ENCODE assay signal across 1 cellular context in the genomic region with DNA sequence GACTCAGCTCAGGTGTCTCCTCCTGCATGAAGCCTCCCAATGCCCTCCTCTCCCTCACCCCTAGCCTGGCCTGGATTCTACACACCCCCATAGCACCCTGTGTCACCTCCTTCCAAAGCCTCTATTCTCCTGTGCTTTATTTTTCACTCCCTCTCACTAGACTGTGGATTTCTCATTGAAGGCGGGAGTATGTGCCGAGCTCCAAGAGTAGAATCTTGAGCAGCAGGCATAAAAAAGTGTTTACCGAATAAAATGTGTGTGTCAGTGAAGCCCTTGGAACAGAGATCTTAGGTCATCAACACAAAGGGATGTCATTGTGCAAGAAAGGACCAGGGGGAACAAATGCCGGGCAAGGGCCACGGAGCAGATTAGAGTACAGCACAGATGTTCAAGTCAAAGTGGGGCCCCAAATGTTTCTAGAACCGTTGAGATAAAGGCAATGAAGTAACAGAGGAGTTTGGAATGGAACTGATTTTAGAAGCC.
TF ChIP-seq lines count a peak whose summit lies in the region.

No MANE protein-coding gene starts in this region.

TF ChIP-seq in HepG2, 621 proteins besides CTCF, POLR2A, EP300 and RAD21 (continued from another document and continues in another):
- TF ChIP-seq ATF5 (CRISPR knock-in tag; IDR thresholded peaks at IDR 0.05; ENCODE audit: low read depth) (no peak), ZBTB7B (CRISPR knock-in tag; IDR thresholded peaks at IDR 0.05) (peak; percentile 79), DR1 (CRISPR knock-in tag; IDR thresholded peaks at IDR 0.05) (no peak), SALL1 (CRISPR knock-in tag; IDR thresholded peaks at IDR 0.05) (peak; percentile 79), SIX1 (CRISPR knock-in tag; IDR thresholded peaks at IDR 0.05; ENCODE audit: borderline replicate concordance) (0 out of 2 replicates have a peak, but pooled peaks have one; percentile 59), ZMYM2 (CRISPR knock-in tag; IDR thresholded peaks at IDR 0.05) (peak; percentile 49; the same call in 1 of the 2 replicates), MIXL1 (CRISPR knock-in tag; IDR thresholded peaks at IDR 0.05) (peak; percentile 73; the same call in 1 of the 2 replicates), ZNF362 (CRISPR knock-in tag; IDR thresholded peaks at IDR 0.05; ENCODE audit: borderline replicate concordance) (0 out of 2 replicates have a peak, but pooled peaks have one; percentile 43), HNF4G (IDR thresholded peaks at IDR 0.05; ENCODE audit: borderline replicate concordance, low read depth, low read length) (peak; percentile 88), HNF4G (CRISPR knock-in tag; IDR thresholded peaks at IDR 0.05; ENCODE audit: borderline replicate concordance, low read depth) (no peak; the same call in 1 of the 2 replicates), ZNF558 (CRISPR knock-in tag; IDR thresholded peaks at IDR 0.05; ENCODE audit: borderline replicate concordance) (0 out of 2 replicates have a peak, but pooled peaks have one; percentile 42), SNAI1 (CRISPR knock-in tag; IDR thresholded peaks at IDR 0.05; ENCODE audit: borderline replicate concordance) (no peak), MEF2D (CRISPR knock-in tag; IDR thresholded peaks at IDR 0.05) (0 out of 2 replicates have a peak, but pooled peaks have one; percentile 20), ATF1 (CRISPR knock-in tag; IDR thresholded peaks at IDR 0.05) (peak; percentile 54; the same call in 1 of the 2 replicates), FOSL1 (CRISPR knock-in tag; IDR thresholded peaks at IDR 0.05; ENCODE audit: borderline replicate concordance) (no peak), RFX3 (CRISPR knock-in tag; IDR thresholded peaks at IDR 0.05) (no peak), ZNF446 (CRISPR knock-in tag; IDR thresholded peaks at IDR 0.05) (peak; percentile 57; the same call in 1 of the 2 replicates), MBNL3 (CRISPR knock-in tag; conservative IDR thresholded peaks at IDR 0.05) (no peak), ONECUT2 (CRISPR knock-in tag; IDR thresholded peaks at IDR 0.05) (no peak), JUND (CRISPR knock-in tag; IDR thresholded peaks at IDR 0.05) (no peak), NR2C2 (CRISPR knock-in tag; IDR thresholded peaks at IDR 0.05; ENCODE audit: borderline replicate concordance) (peak; percentile 33; the same call in 1 of the 2 replicates), PHF21A (CRISPR knock-in tag; IDR thresholded peaks at IDR 0.05) (peak; percentile 83; the same call in 1 of the 2 replicates), ETV5 (CRISPR knock-in tag; IDR thresholded peaks at IDR 0.05; ENCODE audit: borderline replicate concordance) (peak; percentile 55; the same call in 1 of the 2 replicates), MED8 (CRISPR knock-in tag; IDR thresholded peaks at IDR 0.05; ENCODE audit: insufficient replicate concordance) (no peak), KLF6 (CRISPR knock-in tag; IDR thresholded peaks at IDR 0.05) (0 out of 2 replicates have a peak, but pooled peaks have one; percentile 31), DPF2 (CRISPR knock-in tag; IDR thresholded peaks at IDR 0.05; ENCODE audit: borderline replicate concordance, low read depth) (peak; percentile 34; the same call in 1 of the 2 replicates), HBP1 (CRISPR knock-in tag; IDR thresholded peaks at IDR 0.05; ENCODE audit: low read depth) (0 out of 2 replicates have a peak, but pooled peaks have one; percentile 64), FOSL2 (CRISPR knock-in tag; IDR thresholded peaks at IDR 0.05) (peak; percentile 73), ZHX1 (CRISPR knock-in tag; IDR thresholded peaks at IDR 0.05; ENCODE audit: low read depth) (0 out of 2 replicates have a peak, but pooled peaks have one; percentile 45), ZFX (CRISPR knock-in tag; IDR thresholded peaks at IDR 0.05; ENCODE audit: low read depth) (no peak), KAT7 (CRISPR knock-in tag; IDR thresholded peaks at IDR 0.05; ENCODE audit: borderline replicate concordance) (no peak), REPIN1 (CRISPR knock-in tag; IDR thresholded peaks at IDR 0.05; ENCODE audit: borderline replicate concordance, low read depth) (0 out of 2 replicates have a peak, but pooled peaks have one; percentile 44), PCBP2 (optimal IDR thresholded peaks at IDR 0.05; ENCODE audit: low read depth, low read length, poor library complexity, severe bottlenecking) (no peak), ZBTB39 (CRISPR knock-in tag; IDR thresholded peaks at IDR 0.05) (0 out of 2 replicates have a peak, but pooled peaks have one; percentile 63)
- TF ChIP-seq, protein P1, sequence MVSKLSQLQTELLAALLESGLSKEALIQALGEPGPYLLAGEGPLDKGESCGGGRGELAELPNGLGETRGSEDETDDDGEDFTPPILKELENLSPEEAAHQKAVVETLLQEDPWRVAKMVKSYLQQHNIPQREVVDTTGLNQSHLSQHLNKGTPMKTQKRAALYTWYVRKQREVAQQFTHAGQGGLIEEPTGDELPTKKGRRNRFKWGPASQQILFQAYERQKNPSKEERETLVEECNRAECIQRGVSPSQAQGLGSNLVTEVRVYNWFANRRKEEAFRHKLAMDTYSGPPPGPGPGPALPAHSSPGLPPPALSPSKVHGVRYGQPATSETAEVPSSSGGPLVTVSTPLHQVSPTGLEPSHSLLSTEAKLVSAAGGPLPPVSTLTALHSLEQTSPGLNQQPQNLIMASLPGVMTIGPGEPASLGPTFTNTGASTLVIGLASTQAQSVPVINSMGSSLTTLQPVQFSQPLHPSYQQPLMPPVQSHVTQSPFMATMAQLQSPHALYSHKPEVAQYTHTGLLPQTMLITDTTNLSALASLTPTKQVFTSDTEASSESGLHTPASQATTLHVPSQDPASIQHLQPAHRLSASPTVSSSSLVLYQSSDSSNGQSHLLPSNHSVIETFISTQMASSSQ (IDR thresholded peaks at IDR 0.05; ENCODE audit: low read depth), result no peak
- TF ChIP-seq, protein P1 (CRISPR knock-in tag; IDR thresholded peaks at IDR 0.05; ENCODE audit: borderline replicate concordance), result peak; percentile 22; the same call in 1 of the 2 replicates
- TF ChIP-seq, protein P2, sequence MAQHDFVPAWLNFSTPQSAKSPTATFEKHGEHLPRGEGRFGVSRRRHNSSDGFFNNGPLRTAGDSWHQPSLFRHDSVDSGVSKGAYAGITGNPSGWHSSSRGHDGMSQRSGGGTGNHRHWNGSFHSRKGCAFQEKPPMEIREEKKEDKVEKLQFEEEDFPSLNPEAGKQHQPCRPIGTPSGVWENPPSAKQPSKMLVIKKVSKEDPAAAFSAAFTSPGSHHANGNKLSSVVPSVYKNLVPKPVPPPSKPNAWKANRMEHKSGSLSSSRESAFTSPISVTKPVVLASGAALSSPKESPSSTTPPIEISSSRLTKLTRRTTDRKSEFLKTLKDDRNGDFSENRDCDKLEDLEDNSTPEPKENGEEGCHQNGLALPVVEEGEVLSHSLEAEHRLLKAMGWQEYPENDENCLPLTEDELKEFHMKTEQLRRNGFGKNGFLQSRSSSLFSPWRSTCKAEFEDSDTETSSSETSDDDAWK (CRISPR knock-in tag; IDR thresholded peaks at IDR 0.05), result no peak
